Comparison of ENCODE assay signal across 8 cellular contexts in the genomic region with DNA sequence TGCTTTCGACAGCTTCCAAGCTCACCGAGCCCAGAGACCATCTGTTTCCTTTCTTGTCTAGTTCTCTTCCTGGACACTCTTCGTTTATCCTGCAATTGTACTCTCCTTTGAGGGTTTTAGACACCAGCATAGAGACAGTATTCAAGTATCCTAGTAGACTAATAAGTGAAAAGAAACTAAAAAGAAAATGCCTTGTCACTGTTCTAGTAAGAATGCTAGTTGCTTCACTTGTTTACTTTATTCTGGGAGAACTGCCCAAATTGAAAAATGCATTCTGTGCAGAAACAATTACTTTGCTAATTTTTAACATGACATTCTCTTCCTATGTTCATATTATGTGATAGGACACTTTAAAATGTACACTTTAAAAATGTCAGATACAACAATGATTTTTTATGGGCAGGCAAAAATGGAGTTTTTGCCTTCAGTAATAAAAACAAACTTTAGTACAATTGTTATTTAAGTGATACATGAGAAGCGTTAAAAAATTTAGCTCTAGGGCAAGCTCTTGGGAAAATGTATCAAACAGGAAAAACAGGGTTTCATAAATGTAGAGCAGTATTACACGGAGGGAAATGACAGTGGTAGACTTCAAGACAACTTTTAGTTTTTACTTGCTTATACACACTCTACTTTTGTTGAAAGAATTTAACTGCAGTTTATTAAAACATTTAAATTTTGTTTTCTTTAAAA. TPM values are rescaled to one million over a fixed set of nuclear protein-coding genes. Genes with fewer than 3 reads are reported as not detected.
DNase-seq lines count a peak whose midpoint lies in the region; ATAC-seq and TF ChIP-seq lines count a peak whose summit lies in the region.

No MANE protein-coding gene starts in this region.

- H3K27ac ChIP-seq in 22Rv1 (peak overlapping the region; percentile 78), coronary artery (peak overlapping the region; percentile 98 to 99), tibial artery (peak overlapping the region; percentile 97 to 98)

- H3K36me3 ChIP-seq in tibial artery: no peaks in the 10 kb centered on the region

- WGBS in lower leg skin, 2 donors: 0 to 2% methylated on average over 5 of the region's 5 CpGs

- H3K27me3 ChIP-seq in tibial artery: no peaks in the 10 kb centered on the region

- peaks cover 0 to 38% (median 25%) of the 10 kb centered on the region in 4 donors for H3K4me1 ChIP-seq in tibial artery

- peak; percentile 63 for DNase-seq in GM04503 (ENCODE audit: low read depth)
- peak; percentile 21 for DNase-seq in NCI-H345 treated with DMSO at 0.1 percent for 48 hours (lab: John Stamatoyannopoulos, UW; ENCODE audit: unreplicated experiment)
- no peak for DNase-seq in coronary artery (ENCODE audit: low spot score)
- DNase-seq in lower leg skin (ENCODE audit: low spot score in 2 of 2): no peak
- no peak for DNase-seq in tibial artery
- DNase-seq in ureter (ENCODE audit: low spot score): no peak

- H3K9me3 ChIP-seq in tibial artery: no peaks in the 10 kb centered on the region

- intact Hi-C loops in lower leg skin (cut with DNase I; ENCODE audit: low total_unique reads): no loop called here
- intact Hi-C loops in tibial artery (cut with DNase I; ENCODE audit: low total_unique reads): loop anchor here (10.0 kb wide), 1 partner anchor 112 kb away; the partner anchor contains the start of gene TRUB1

- ATAC-seq in GM19023 (IDR thresholded peaks at IDR 0.05; ENCODE audit: unreplicated experiment): no peak

- no peak for TF ChIP-seq POLR2A in lower leg skin (IDR thresholded peaks at IDR 0.05)

- TF ChIP-seq CTCF in 22Rv1 (IDR thresholded peaks at IDR 0.05): no peak
- no peak for TF ChIP-seq CTCF in coronary artery (IDR thresholded peaks at IDR 0.05)
- TF ChIP-seq CTCF in lower leg skin (IDR thresholded peaks at IDR 0.05): no peak
- TF ChIP-seq CTCF in tibial artery (IDR thresholded peaks at IDR 0.05): no peak

- H3K4me3 ChIP-seq in coronary artery: peak overlapping the region; percentile 96
- peak overlapping the region; percentile 88 for H3K4me3 ChIP-seq in lower leg skin (ENCODE audit: low read depth, poor library complexity, severe bottlenecking)
- H3K4me3 ChIP-seq in tibial artery: peak overlapping the region; percentile 83 to 93

RNA-seq across cellular contexts. Expression of gene FHIP2A, which starts 1.3 kb away (rescaled TPM):
- total RNA-seq in lower leg skin (10 to 100 TPM; 11.1 to 40.6 (median 18.0) TPM), ureter (38.0 TPM)

Comparison
In these comparisons a context has a peak if more than half of its experiments do, and no peak if none do; other contexts are left out.
1. DNase-seq: peak in GM04503 (single experiment) and NCI-H345 treated with DMSO at 0.1 percent for 48 hours (single experiment); none in coronary artery (single experiment), lower leg skin (0 of 2), tibial artery (0 of 2) and ureter (single experiment).
2. Peak in every context shown above with its lines, with median percentiles within 50 percentile points of each other: H3K27ac ChIP-seq and H3K4me3 ChIP-seq.